In genomic region chr16:53714080-53715050, GRCh38 we compare ENCODE assay signal across 12 cellular contexts. TPM values are rescaled to one million over a fixed set of nuclear protein-coding genes. Genes with fewer than 3 reads are reported as not detected.
DNase-seq lines count a peak whose midpoint lies in the region; ATAC-seq and TF ChIP-seq lines count a peak whose summit lies in the region.
"Had no signal": no experiment of that assay in that cellular context is flagged by ENCODE, and none has a peak within 500 bp of the region (broad histone marks: within the 10 kb centered on the region; RNA-seq: fewer than 3 reads in every experiment).

No MANE protein-coding gene starts in this region.

- no peaks in the 10 kb centered on the region for H3K9me3 ChIP-seq in heart right ventricle
- no peaks in the 10 kb centered on the region for H3K9me3 ChIP-seq in suprapubic skin
- no peaks in the 10 kb centered on the region for H3K9me3 ChIP-seq in naive thymus-derived CD4-positive, alpha-beta T cell (ENCODE audit: control insufficient read depth in 2 of 3, low read length in 3 of 3)
- H3K9me3 ChIP-seq: neutrophil, tibial artery had no signal

- WGBS in heart right ventricle, 2 donors, result 70 to 73% methylated on average over 7 of the region's 7 CpGs
- WGBS in suprapubic skin, result 50% methylated on average over 7 of the region's 7 CpGs

- H3K4me1 ChIP-seq in heart right ventricle (peaks cover 0 to 62% (median 32%) of the 10 kb centered on the region in 9 donors), suprapubic skin (peaks cover 38% of the 10 kb centered on the region)
- H3K4me1 ChIP-seq in naive thymus-derived CD4-positive, alpha-beta T cell (ENCODE audit: control insufficient read depth in 2 of 2, insufficient read depth in 2 of 2, low read length in 2 of 2), result no peaks in the 10 kb centered on the region

- H3K36me3 ChIP-seq in heart right ventricle (no peaks in the 10 kb centered on the region), suprapubic skin (no peaks in the 10 kb centered on the region)
- H3K36me3 ChIP-seq in naive thymus-derived CD4-positive, alpha-beta T cell (ENCODE audit: control insufficient read depth in 2 of 3, insufficient read depth in 3 of 3, low read length in 3 of 3), result no peaks in the 10 kb centered on the region
- H3K36me3 ChIP-seq: neutrophil, tibial artery had no signal

- TF ChIP-seq CTCF in heart right ventricle (IDR thresholded peaks at IDR 0.05) (no peak), suprapubic skin (IDR thresholded peaks at IDR 0.05) (no peak), Calu3 (IDR thresholded peaks at IDR 0.05; ENCODE audit: unreplicated experiment) (no peak)

- H3K27ac Mint-ChIP-seq in Calu3 (ENCODE audit: unreplicated experiment), result no peak overlapping the region
- H3K27ac Mint-ChIP-seq in naive thymus-derived CD4-positive, alpha-beta T cell, result no peak overlapping the region

- peak in 6 of 8 donors; percentile 51 to 68 (median 59) for ATAC-seq in heart right ventricle
- no peak for ATAC-seq in naive thymus-derived CD4-positive, alpha-beta T cell

- no peaks in the 10 kb centered on the region for H3K9me3 Mint-ChIP-seq in Calu3 (ENCODE audit: low read depth, unreplicated experiment)
- H3K9me3 Mint-ChIP-seq in naive thymus-derived CD4-positive, alpha-beta T cell, result no peaks in the 10 kb centered on the region

- peak overlapping the region in 1 of 10 donors; percentile 20 for H3K27ac ChIP-seq in heart right ventricle
- H3K27ac ChIP-seq in suprapubic skin, result peak overlapping the region; percentile 45
- no peak overlapping the region for H3K27ac ChIP-seq in naive thymus-derived CD4-positive, alpha-beta T cell (ENCODE audit: low read depth, low read length)
- H3K27ac ChIP-seq: neutrophil, tibial artery had no signal

- H3K36me3 Mint-ChIP-seq in Calu3 (ENCODE audit: insufficient read depth, unreplicated experiment), result no peaks in the 10 kb centered on the region
- peaks cover 0 to 29% (median 9%) of the 10 kb centered on the region in 5 donors for H3K36me3 Mint-ChIP-seq in naive thymus-derived CD4-positive, alpha-beta T cell

- POLR2A ChIA-PET in naive thymus-derived CD4-positive, alpha-beta T cell (lab: Charles Lee), result no interaction called here

- no peaks in the 10 kb centered on the region for H3K4me1 Mint-ChIP-seq in Calu3 (ENCODE audit: low read depth, unreplicated experiment)
- H3K4me1 Mint-ChIP-seq in naive thymus-derived CD4-positive, alpha-beta T cell, result peaks cover 12 to 67% (median 49%) of the 10 kb centered on the region in 7 donors

- intact Hi-C loops in heart right ventricle (cut with DNase I) (no loop called here), Calu3 (cut with micrococcal nuclease; ENCODE audit: unreplicated experiment) (no loop called here)
- intact Hi-C loops in naive thymus-derived CD4-positive, alpha-beta T cell (cut with micrococcal nuclease), result no loop called here

- no TSS peak for BruUV-seq in Calu3 (replicated peaks; lab: Mats Ljungman, UMichigan)

- DNase-seq in NCI-H1436 (lab: John Stamatoyannopoulos, UW) (peak; percentile 21), NCI-H1436 treated with DMSO at 0.1 percent for 48 hours (lab: John Stamatoyannopoulos, UW) (no peak), NCI-H524 treated with DMSO at 0.1 percent for 48 hours (lab: John Stamatoyannopoulos, UW) (peak; percentile 70), heart right ventricle (no peak), suprapubic skin (ENCODE audit: low spot score in 2 of 2) (peak in 1 of 2 donors; percentile 70), NAMALWA (ENCODE audit: low spot score) (no peak), Calu3 (no peak)
- DNase-seq in naive thymus-derived CD4-positive, alpha-beta T cell, result no peak
- DNase-seq: 8988T, kidney had no signal

- no peak overlapping the region for H3K4me3 Mint-ChIP-seq in Calu3 (ENCODE audit: low read depth, unreplicated experiment)
- no peak overlapping the region for H3K4me3 Mint-ChIP-seq in naive thymus-derived CD4-positive, alpha-beta T cell

- CTCF ChIA-PET in Calu3 (lab: Charles Lee), result no interaction called here
- CTCF ChIA-PET in naive thymus-derived CD4-positive, alpha-beta T cell (lab: Charles Lee), result no interaction called here

- TF ChIP-seq EP300 in suprapubic skin (IDR thresholded peaks at IDR 0.05), result no peak

- H3K27me3 ChIP-seq in heart right ventricle (no peaks in the 10 kb centered on the region), suprapubic skin (no peaks in the 10 kb centered on the region)
- no peaks in the 10 kb centered on the region for H3K27me3 ChIP-seq in naive thymus-derived CD4-positive, alpha-beta T cell (ENCODE audit: control insufficient read depth in 2 of 2, insufficient read depth in 2 of 2, low read length in 2 of 2)
- H3K27me3 ChIP-seq: neutrophil, tibial artery had no signal

- H3K27me3 Mint-ChIP-seq in Calu3 (ENCODE audit: unreplicated experiment), result no peaks in the 10 kb centered on the region
- H3K27me3 Mint-ChIP-seq in naive thymus-derived CD4-positive, alpha-beta T cell, result no peaks in the 10 kb centered on the region

- H3K4me3 ChIP-seq in heart right ventricle (no peak overlapping the region), suprapubic skin (no peak overlapping the region)
- H3K4me3 ChIP-seq in naive thymus-derived CD4-positive, alpha-beta T cell (ENCODE audit: low read length), result no peak overlapping the region
- H3K4me3 ChIP-seq: tibial artery had no signal

- TF ChIP-seq POLR2A in suprapubic skin (IDR thresholded peaks at IDR 0.05), result no peak

RNA-seq across cellular contexts. Expression of gene FTO, which starts 10.4 kb away (rescaled TPM):
- total RNA-seq in heart right ventricle (100 to 1,000 TPM in 2 of 10 donors, 10 to 100 TPM in 8; 77.7 to 103 (median 90.7) TPM), suprapubic skin (100 to 1,000 TPM in 1 of 4 donors, 10 to 100 TPM in 3; 64.4 to 116 (median 71.3) TPM), Calu3 (2022) (67.2 and 68.9 TPM in 2 replicates)
- 10 to 100 TPM in 1 of 2 donors, 1 to 10 TPM in 1; 8.5 to 21.3 TPM for polyA plus RNA-seq in heart right ventricle
- 10 to 100 TPM; 47.2 to 63.5 (median 57.9) TPM for total RNA-seq in naive thymus-derived CD4-positive, alpha-beta T cell
- 100 to 1,000 TPM in 1 of 2 donors, 10 to 100 TPM in 1; 99.9 to 104 TPM for polyA plus RNA-seq in naive thymus-derived CD4-positive, alpha-beta T cell

RNA-seq across cellular contexts. Expression of gene RPGRIP1L, which starts 10.7 kb away (rescaled TPM):
- total RNA-seq in heart right ventricle, result 1 to 10 TPM; 1.6 to 3.7 (median 2.4) TPM
- 1 to 10 TPM in 1 of 2 donors, under 1 TPM in 1; 0.96 to 1.2 TPM for polyA plus RNA-seq in heart right ventricle
- total RNA-seq in suprapubic skin, result 1 to 10 TPM; 2.4 to 7.2 (median 3.8) TPM
- 16.6 and 18.9 TPM in 2 replicates for total RNA-seq in Calu3 (2022)
- 1 to 10 TPM; 2.0 to 6.1 (median 3.6) TPM for total RNA-seq in naive thymus-derived CD4-positive, alpha-beta T cell
- polyA plus RNA-seq in naive thymus-derived CD4-positive, alpha-beta T cell, result 1 to 10 TPM; 1.8 to 3.4 TPM

Comparison
In these comparisons a context has a peak if more than half of its experiments do, and no peak if none do; other contexts are left out.
1. DNase-seq: peak in NCI-H1436 (single experiment) and NCI-H524 treated with DMSO at 0.1 percent for 48 hours (single experiment); none in NCI-H1436 treated with DMSO at 0.1 percent for 48 hours (single experiment), heart right ventricle (0 of 2), NAMALWA (single experiment), Calu3 (single experiment) and naive thymus-derived CD4-positive, alpha-beta T cell (0 of 9).